Comparison of ENCODE assay signal across 32 cellular contexts in genomic region chr10:124902462-124902861, GRCh38.
"Had no signal": no experiment of that assay in that cellular context is flagged by ENCODE, and none has a peak within 500 bp of the region (broad histone marks: within the 10 kb centered on the region; RNA-seq: fewer than 3 reads in every experiment).

No MANE protein-coding gene starts in this region.

- H3K9me3 Mint-ChIP-seq: naive B cell; naive thymus-derived CD8-positive, alpha-beta T cell; natural killer cell treated with Interleukin-12 subunit alpha and Interleukin-12 subunit beta and Interleukin-15 and Interleukin-18, amount 100 ng/mL, for 72 hours; nephron progenitor cell; neural progenitor cell; stimulated activated memory B cell treated with anti-CD40 and anti-IgM and Interleukin-4, amounts not matched to agents 10 μg/mL and 1 μg/mL and 100 μg/mL, for 72 hours; stimulated activated naive CD8-positive, alpha-beta T cell treated with anti-CD3 and anti-CD28 coated beads, Interleukin-15, amount 100 ng/mL, for 72 hours; type B pancreatic cell had no signal

- ATAC-seq: naive thymus-derived CD8-positive, alpha-beta T cell; natural killer cell treated with Interleukin-12 subunit alpha and Interleukin-12 subunit beta and Interleukin-15 and Interleukin-18, amount 100 ng/mL, for 72 hours; pancreas; psoas muscle; sciatic nerve; stimulated activated memory B cell treated with anti-CD40 and anti-IgM and Interleukin-4, amounts not matched to agents 10 μg/mL and 1 μg/mL and 100 μg/mL, for 72 hours; stimulated activated naive CD8-positive, alpha-beta T cell treated with anti-CD3 and anti-CD28 coated beads, Interleukin-15, amount 100 ng/mL, for 72 hours; stimulated activated naive CD8-positive, alpha-beta T cell treated with anti-CD3 and anti-CD28 coated beads, Interleukin-15, Interleukin-2, amounts not matched to agents 100 U/mL and 50 U/mL, for 24 hours; upper lobe of right lung had no signal

- H3K9ac ChIP-seq: neural progenitor cell had no signal

- H3K4me2 ChIP-seq: neural progenitor cell, smooth muscle cell had no signal

- H3K9me3 ChIP-seq: neutrophil, pancreas, psoas muscle, spleen, suprapubic skin, testis, tibial artery, transverse colon, upper lobe of right lung, uterus had no signal

- H3K4me1 ChIP-seq: pancreas, psoas muscle, spleen, testis, transverse colon, upper lobe of right lung, uterus had no signal

- H3K4me3 Mint-ChIP-seq: naive B cell; naive thymus-derived CD8-positive, alpha-beta T cell; natural killer cell treated with Interleukin-12 subunit alpha and Interleukin-12 subunit beta and Interleukin-15 and Interleukin-18, amount 100 ng/mL, for 72 hours; nephron progenitor cell; neural progenitor cell; stimulated activated memory B cell treated with anti-CD40 and anti-IgM and Interleukin-4, amounts not matched to agents 10 μg/mL and 1 μg/mL and 100 μg/mL, for 72 hours; stimulated activated naive CD8-positive, alpha-beta T cell treated with anti-CD3 and anti-CD28 coated beads, Interleukin-15, amount 100 ng/mL, for 72 hours; type B pancreatic cell had no signal

- H2AFZ ChIP-seq: neural progenitor cell had no signal

- H3K27me3 Mint-ChIP-seq: progenitor cell of endocrine pancreas, type B pancreatic cell had no signal

- H3K4me3 ChIP-seq: neural progenitor cell, pancreas, psoas muscle, skin epidermis, smooth muscle cell, spleen, suprapubic skin, testis, tibial artery, transverse colon, upper lobe of right lung, uterus had no signal

- FAIRE-seq: pancreas had no signal

- H3K36me3 ChIP-seq: neural progenitor cell, neutrophil, pancreas, spleen, suprapubic skin, tibial artery, transverse colon, upper lobe of right lung, uterus had no signal

- DNase-seq: naive B cell; naive thymus-derived CD8-positive, alpha-beta T cell; nephron progenitor cell; nucleus accumbens; pancreas; psoas muscle; right cardiac atrium; spleen; stimulated activated CD4-positive, alpha-beta T cell treated with anti-CD3 and anti-CD28 coated beads, Interleukin-12 subunit alpha, Interleukin-12 subunit beta, amount 100 ng/mL, for 4 hours; stimulated activated CD4-positive, alpha-beta T cell treated with anti-CD3 and anti-CD28 coated beads, Interleukin-1b, Interleukin-23, amount 100 ng/mL, for 48 hours; stimulated activated CD4-positive, alpha-beta T cell treated with anti-CD3 and anti-CD28 coated beads, Interleukin-4, amount 100 ng/mL, for 1 hour; stimulated activated CD4-positive, alpha-beta T cell treated with anti-CD3 and anti-CD28 coated beads, Interleukin-4, amount 100 ng/mL, for 4 hours; stimulated activated CD8-positive, alpha-beta memory T cell treated with anti-CD3 and anti-CD28 coated beads, Interleukin-4, amount 100 ng/mL, for 48 hours; stimulated activated naive CD4-positive, alpha-beta T cell; stimulated activated naive CD8-positive, alpha-beta T cell treated with anti-CD3 and anti-CD28 coated beads, Interleukin-15, amount 100 ng/mL, for 72 hours; stimulated activated naive CD8-positive, alpha-beta T cell treated with anti-CD3 and anti-CD28 coated beads, Interleukin-15, Interleukin-2, amounts not matched to agents 100 U/mL and 50 U/mL, for 24 hours; substantia nigra; testis; tibial artery; transverse colon; upper lobe of right lung; uterus had no signal

- H3K4me1 Mint-ChIP-seq: naive B cell; naive thymus-derived CD8-positive, alpha-beta T cell; stimulated activated memory B cell treated with anti-CD40 and anti-IgM and Interleukin-4, amounts not matched to agents 10 μg/mL and 1 μg/mL and 100 μg/mL, for 72 hours; stimulated activated naive CD8-positive, alpha-beta T cell treated with anti-CD3 and anti-CD28 coated beads, Interleukin-15, amount 100 ng/mL, for 72 hours had no signal

- H3K36me3 Mint-ChIP-seq: naive B cell; naive thymus-derived CD8-positive, alpha-beta T cell; natural killer cell treated with Interleukin-12 subunit alpha and Interleukin-12 subunit beta and Interleukin-15 and Interleukin-18, amount 100 ng/mL, for 72 hours; neural progenitor cell; stimulated activated memory B cell treated with anti-CD40 and anti-IgM and Interleukin-4, amounts not matched to agents 10 μg/mL and 1 μg/mL and 100 μg/mL, for 72 hours; type B pancreatic cell had no signal

- H3K27ac ChIP-seq: neural progenitor cell, pancreas, psoas muscle, skin epidermis, spleen, suprapubic skin, testis, tibial artery, transverse colon, upper lobe of right lung, uterus had no signal

- H3K27ac Mint-ChIP-seq: naive B cell; naive thymus-derived CD8-positive, alpha-beta T cell; natural killer cell treated with Interleukin-12 subunit alpha and Interleukin-12 subunit beta and Interleukin-15 and Interleukin-18, amount 100 ng/mL, for 72 hours; neural progenitor cell; progenitor cell of endocrine pancreas; stimulated activated memory B cell treated with anti-CD40 and anti-IgM and Interleukin-4, amounts not matched to agents 10 μg/mL and 1 μg/mL and 100 μg/mL, for 72 hours; stimulated activated naive CD8-positive, alpha-beta T cell treated with anti-CD3 and anti-CD28 coated beads, Interleukin-15, amount 100 ng/mL, for 72 hours; type B pancreatic cell had no signal

- H3K27me3 ChIP-seq: neural progenitor cell, pancreas, testis, tibial artery, upper lobe of right lung, uterus had no signal
